Comparison of ENCODE assay signal across 2 cellular contexts in genomic region chr9:15081021-15081753, GRCh38.
A peak's percentile ranks its signal among the peaks of the same experiment; 100 is the strongest.
TF ChIP-seq lines count a peak whose summit lies in the region.

No MANE protein-coding gene starts in this region.

TF ChIP-seq in GM12878, 131 proteins besides CTCF, POLR2A, EP300 and RAD21:
- TF ChIP-seq E4F1 (IDR thresholded peaks at IDR 0.05; ENCODE audit: borderline replicate concordance, partially characterized antibody) (no peak), ATF7 (IDR thresholded peaks at IDR 0.05; ENCODE audit: low read depth) (no peak), ZNF622 (IDR thresholded peaks at IDR 0.05) (no peak), YY1 (IDR thresholded peaks at IDR 0.05; ENCODE audit: low read depth, low read length) (no peak), BMI1 (IDR thresholded peaks at IDR 0.05; ENCODE audit: borderline replicate concordance) (no peak), CEBPB (IDR thresholded peaks at IDR 0.05; ENCODE audit: borderline replicate concordance in 1 of 2, low read depth in 2 of 2, low read length in 2 of 2) (no peak)
TF ChIP-seq in GM12878: peak in this region for 0.

TF ChIP-seq in HepG2, 621 proteins besides CTCF, POLR2A, EP300 and RAD21 (continued from another document and continues in another):
- TF ChIP-seq, protein P1, sequence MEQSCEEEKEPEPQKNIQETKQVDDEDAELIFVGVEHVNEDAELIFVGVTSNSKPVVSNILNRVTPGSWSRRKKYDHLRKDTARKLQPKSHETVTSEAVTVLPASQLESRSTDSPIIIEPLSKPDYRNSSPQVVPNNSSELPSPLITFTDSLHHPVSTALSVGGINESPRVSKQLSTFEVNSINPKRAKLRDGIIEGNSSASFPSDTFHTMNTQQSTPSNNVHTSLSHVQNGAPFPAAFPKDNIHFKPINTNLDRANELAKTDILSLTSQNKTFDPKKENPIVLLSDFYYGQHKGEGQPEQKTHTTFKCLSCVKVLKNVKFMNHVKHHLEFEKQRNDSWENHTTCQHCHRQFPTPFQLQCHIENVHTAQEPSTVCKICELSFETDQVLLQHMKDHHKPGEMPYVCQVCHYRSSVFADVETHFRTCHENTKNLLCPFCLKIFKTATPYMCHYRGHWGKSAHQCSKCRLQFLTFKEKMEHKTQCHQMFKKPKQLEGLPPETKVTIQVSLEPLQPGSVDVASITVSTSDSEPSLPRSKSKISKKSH (CRISPR knock-in tag; IDR thresholded peaks at IDR 0.05; ENCODE audit: borderline replicate concordance): no peak
- peak; percentile 79 for TF ChIP-seq MED1 (CRISPR knock-in tag; IDR thresholded peaks at IDR 0.05)
- no peak for TF ChIP-seq ESRRA (CRISPR knock-in tag; IDR thresholded peaks at IDR 0.05; ENCODE audit: low read depth)
- TF ChIP-seq KDM3A (CRISPR knock-in tag; IDR thresholded peaks at IDR 0.05; ENCODE audit: low read depth): no peak
- TF ChIP-seq CEBPB (IDR thresholded peaks at IDR 0.05; ENCODE audit: borderline replicate concordance, low read depth, low read length): no peak
- no peak for TF ChIP-seq IRX3 (CRISPR knock-in tag; IDR thresholded peaks at IDR 0.05; ENCODE audit: borderline replicate concordance, low read depth)
- TF ChIP-seq ZNF644 (CRISPR knock-in tag; IDR thresholded peaks at IDR 0.05; ENCODE audit: low read depth): no peak
- TF ChIP-seq TFDP2 (CRISPR knock-in tag; IDR thresholded peaks at IDR 0.05): no peak
- TF ChIP-seq, protein P2, sequence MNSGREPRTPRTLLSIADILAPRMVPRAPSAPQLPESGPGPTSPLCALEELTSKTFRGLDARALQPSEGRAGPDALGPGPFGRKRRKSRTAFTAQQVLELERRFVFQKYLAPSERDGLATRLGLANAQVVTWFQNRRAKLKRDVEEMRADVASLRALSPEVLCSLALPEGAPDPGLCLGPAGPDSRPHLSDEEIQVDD (CRISPR knock-in tag; IDR thresholded peaks at IDR 0.05; ENCODE audit: borderline replicate concordance): no peak
- TF ChIP-seq, protein P3, sequence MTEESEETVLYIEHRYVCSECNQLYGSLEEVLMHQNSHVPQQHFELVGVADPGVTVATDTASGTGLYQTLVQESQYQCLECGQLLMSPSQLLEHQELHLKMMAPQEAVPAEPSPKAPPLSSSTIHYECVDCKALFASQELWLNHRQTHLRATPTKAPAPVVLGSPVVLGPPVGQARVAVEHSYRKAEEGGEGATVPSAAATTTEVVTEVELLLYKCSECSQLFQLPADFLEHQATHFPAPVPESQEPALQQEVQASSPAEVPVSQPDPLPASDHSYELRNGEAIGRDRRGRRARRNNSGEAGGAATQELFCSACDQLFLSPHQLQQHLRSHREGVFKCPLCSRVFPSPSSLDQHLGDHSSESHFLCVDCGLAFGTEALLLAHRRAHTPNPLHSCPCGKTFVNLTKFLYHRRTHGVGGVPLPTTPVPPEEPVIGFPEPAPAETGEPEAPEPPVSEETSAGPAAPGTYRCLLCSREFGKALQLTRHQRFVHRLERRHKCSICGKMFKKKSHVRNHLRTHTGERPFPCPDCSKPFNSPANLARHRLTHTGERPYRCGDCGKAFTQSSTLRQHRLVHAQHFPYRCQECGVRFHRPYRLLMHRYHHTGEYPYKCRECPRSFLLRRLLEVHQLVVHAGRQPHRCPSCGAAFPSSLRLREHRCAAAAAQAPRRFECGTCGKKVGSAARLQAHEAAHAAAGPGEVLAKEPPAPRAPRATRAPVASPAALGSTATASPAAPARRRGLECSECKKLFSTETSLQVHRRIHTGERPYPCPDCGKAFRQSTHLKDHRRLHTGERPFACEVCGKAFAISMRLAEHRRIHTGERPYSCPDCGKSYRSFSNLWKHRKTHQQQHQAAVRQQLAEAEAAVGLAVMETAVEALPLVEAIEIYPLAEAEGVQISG (CRISPR knock-in tag; IDR thresholded peaks at IDR 0.05): peak; percentile 43; the same call in 1 of the 2 replicates
- peak; percentile 71 for TF ChIP-seq ARID5B (CRISPR knock-in tag; IDR thresholded peaks at IDR 0.05)
- TF ChIP-seq PBX2 (CRISPR knock-in tag; IDR thresholded peaks at IDR 0.05): no peak
- TF ChIP-seq CBFB (CRISPR knock-in tag; IDR thresholded peaks at IDR 0.05): 0 out of 2 replicates have a peak, but pooled peaks have one; percentile 29
- peak; percentile 36; the same call in 1 of the 2 replicates for TF ChIP-seq HOXA3 (CRISPR knock-in tag; IDR thresholded peaks at IDR 0.05)
- TF ChIP-seq, protein P4, sequence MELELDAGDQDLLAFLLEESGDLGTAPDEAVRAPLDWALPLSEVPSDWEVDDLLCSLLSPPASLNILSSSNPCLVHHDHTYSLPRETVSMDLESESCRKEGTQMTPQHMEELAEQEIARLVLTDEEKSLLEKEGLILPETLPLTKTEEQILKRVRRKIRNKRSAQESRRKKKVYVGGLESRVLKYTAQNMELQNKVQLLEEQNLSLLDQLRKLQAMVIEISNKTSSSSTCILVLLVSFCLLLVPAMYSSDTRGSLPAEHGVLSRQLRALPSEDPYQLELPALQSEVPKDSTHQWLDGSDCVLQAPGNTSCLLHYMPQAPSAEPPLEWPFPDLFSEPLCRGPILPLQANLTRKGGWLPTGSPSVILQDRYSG (CRISPR knock-in tag; IDR thresholded peaks at IDR 0.05): no peak
- no peak for TF ChIP-seq FOXM1 (CRISPR knock-in tag; IDR thresholded peaks at IDR 0.05)
- no peak for TF ChIP-seq RELA (CRISPR knock-in tag; IDR thresholded peaks at IDR 0.05)
- TF ChIP-seq ZNF333 (CRISPR knock-in tag; IDR thresholded peaks at IDR 0.05; ENCODE audit: borderline replicate concordance): no peak
- TF ChIP-seq ZNF136 (CRISPR knock-in tag; IDR thresholded peaks at IDR 0.05; ENCODE audit: low read depth): no peak
- TF ChIP-seq SATB2 (CRISPR knock-in tag; IDR thresholded peaks at IDR 0.05): no peak
- TF ChIP-seq SMAD1 (CRISPR knock-in tag; IDR thresholded peaks at IDR 0.05; ENCODE audit: borderline replicate concordance, low read depth): no peak
- TF ChIP-seq NRL (CRISPR knock-in tag; IDR thresholded peaks at IDR 0.05; ENCODE audit: borderline replicate concordance): no peak
- TF ChIP-seq IRF2 (CRISPR knock-in tag; IDR thresholded peaks at IDR 0.05): no peak
- TF ChIP-seq, protein P5, sequence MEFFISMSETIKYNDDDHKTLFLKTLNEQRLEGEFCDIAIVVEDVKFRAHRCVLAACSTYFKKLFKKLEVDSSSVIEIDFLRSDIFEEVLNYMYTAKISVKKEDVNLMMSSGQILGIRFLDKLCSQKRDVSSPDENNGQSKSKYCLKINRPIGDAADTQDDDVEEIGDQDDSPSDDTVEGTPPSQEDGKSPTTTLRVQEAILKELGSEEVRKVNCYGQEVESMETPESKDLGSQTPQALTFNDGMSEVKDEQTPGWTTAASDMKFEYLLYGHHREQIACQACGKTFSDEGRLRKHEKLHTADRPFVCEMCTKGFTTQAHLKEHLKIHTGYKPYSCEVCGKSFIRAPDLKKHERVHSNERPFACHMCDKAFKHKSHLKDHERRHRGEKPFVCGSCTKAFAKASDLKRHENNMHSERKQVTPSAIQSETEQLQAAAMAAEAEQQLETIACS (CRISPR knock-in tag; IDR thresholded peaks at IDR 0.05): no peak
- TF ChIP-seq AGO1 (IDR thresholded peaks at IDR 0.05; ENCODE audit: low read depth, low read length, poor library complexity, severe bottlenecking): no peak
- TF ChIP-seq ATF4 (CRISPR knock-in tag; IDR thresholded peaks at IDR 0.05): no peak
- TF ChIP-seq FOXK2 (IDR thresholded peaks at IDR 0.05): no peak
- TF ChIP-seq KLF12 (CRISPR knock-in tag; IDR thresholded peaks at IDR 0.05; ENCODE audit: borderline replicate concordance): no peak
- TF ChIP-seq, protein P6, sequence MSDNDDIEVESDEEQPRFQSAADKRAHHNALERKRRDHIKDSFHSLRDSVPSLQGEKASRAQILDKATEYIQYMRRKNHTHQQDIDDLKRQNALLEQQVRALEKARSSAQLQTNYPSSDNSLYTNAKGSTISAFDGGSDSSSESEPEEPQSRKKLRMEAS (IDR thresholded peaks at IDR 0.05): 0 out of 2 replicates have a peak, but pooled peaks have one; percentile 14
- no peak for TF ChIP-seq ZNF430 (CRISPR knock-in tag; IDR thresholded peaks at IDR 0.05)
- TF ChIP-seq FOXJ3 (CRISPR knock-in tag; IDR thresholded peaks at IDR 0.05; ENCODE audit: borderline replicate concordance): peak; percentile 54; the same call in 1 of the 2 replicates
- no peak for TF ChIP-seq ZHX2 (IDR thresholded peaks at IDR 0.05; ENCODE audit: low read depth)
- no peak for TF ChIP-seq ZHX2 (CRISPR knock-in tag; IDR thresholded peaks at IDR 0.05; ENCODE audit: borderline replicate concordance)
- TF ChIP-seq ETV6 (CRISPR knock-in tag; conservative IDR thresholded peaks at IDR 0.05): no peak
- no peak for TF ChIP-seq KDM6A (CRISPR knock-in tag; IDR thresholded peaks at IDR 0.05; ENCODE audit: low read depth)
- no peak for TF ChIP-seq ZNF83 (CRISPR knock-in tag; IDR thresholded peaks at IDR 0.05; ENCODE audit: borderline replicate concordance)
- no peak for TF ChIP-seq ZNF263 (CRISPR knock-in tag; IDR thresholded peaks at IDR 0.05)
